ENCODE assay signal across 28 cellular contexts in the genomic region with DNA sequence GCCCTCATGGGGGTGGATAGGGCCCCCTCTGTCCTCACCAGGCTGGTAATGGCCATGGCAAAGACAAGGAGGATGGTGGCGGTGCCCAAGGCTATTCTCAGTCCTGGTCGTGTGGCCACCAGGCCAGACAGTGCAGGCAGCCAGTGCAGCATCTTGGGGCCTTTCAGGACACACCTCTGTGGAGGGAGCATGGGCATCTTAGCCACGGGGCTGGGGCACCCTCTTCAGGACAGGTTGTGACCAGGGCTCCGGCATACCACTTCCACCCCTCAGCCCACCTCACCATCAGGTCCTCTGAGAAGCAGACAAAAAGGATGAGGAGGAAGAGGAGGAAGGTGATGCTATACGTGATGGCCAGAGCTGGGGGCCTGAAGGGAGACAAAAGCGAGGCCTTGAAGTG. TPM values are rescaled to one million over a fixed set of nuclear protein-coding genes. Genes with fewer than 3 reads are reported as not detected.
A peak's percentile ranks its signal among the peaks of the same experiment; 100 is the strongest.
DNase-seq lines count a peak whose midpoint lies in the region; ATAC-seq, FAIRE-seq and TF ChIP-seq lines count a peak whose summit lies in the region.
"Had no signal": no experiment of that assay in that cellular context is flagged by ENCODE, and none has a peak within 500 bp of the region (broad histone marks: within the 10 kb centered on the region; RNA-seq: fewer than 3 reads in every experiment).

No MANE protein-coding gene starts in this region.

- SMC1A ChIA-PET in GM12878 (lab: Charles Lee; ENCODE audit: uncharacterized antibody, unreplicated experiment): no interaction called here

- H2BK5ac ChIP-seq in H1 (ENCODE audit: low read depth, low read length): no peak overlapping the region

- no peak overlapping the region for H2AK5ac ChIP-seq in H1 (ENCODE audit: low read depth, low read length)

- intact Hi-C loops in GM12878 (cut with micrococcal nuclease; ENCODE audit: unreplicated experiment): no loop called here

- H3K79me1 ChIP-seq in H1 (ENCODE audit: low read depth, low read length): no peaks in the 10 kb centered on the region

- H2BK120ac ChIP-seq in H1 (replicated peaks; ENCODE audit: low read depth, low read length): no peak overlapping the region

- no peak overlapping the region for H2BK20ac ChIP-seq in H1 (ENCODE audit: low read length)

- 15% methylated on average over 6 of the region's 6 CpGs for WGBS in GM12878 (ENCODE audit: insufficient coverage, insufficient replicate concordance, low lambda C conversion rate, missing lambda C conversion rate)
- WGBS in H1 (ENCODE audit: extremely low coverage in 1 of 2, insufficient coverage in 1 of 2, insufficient read length in 1 of 2, insufficient replicate concordance in 2 of 2, low coverage in 1 of 2, low lambda C conversion rate in 2 of 2, missing lambda C conversion rate in 1 of 2), 2 experiments: 79% methylated on average over 6 of the region's 6 CpGs; no CpG with 5 or more reads in 1 of the 2 experiments

- no peak overlapping the region for H4K91ac ChIP-seq in H1 (replicated peaks; ENCODE audit: insufficient read length, low read length)

- no peak overlapping the region for H3K9ac ChIP-seq in GM12878 (ENCODE audit: control insufficient read depth, insufficient read depth, low read length)
- H3K9ac ChIP-seq in H1 (replicated peaks in 1 of 4; ENCODE audit: extremely low read depth in 1 of 4, low read depth in 3 of 4, low read length in 3 of 4): no peak overlapping the region
- H3K9ac ChIP-seq: BLaER1 treated with 17β-estradiol and CSF1 and Interleukin-3, amounts not matched to agents 10 nM and 100 nM had no signal

- H3K56ac ChIP-seq in H1 (replicated peaks; ENCODE audit: insufficient read length, low read depth, low read length): no peak overlapping the region

- no peak for TF ChIP-seq POLR2A in GM12878 (IDR thresholded peaks at IDR 0.05; ENCODE audit: low read depth, low read length)
- TF ChIP-seq POLR2A in H1 (IDR thresholded peaks at IDR 0.05; ENCODE audit: control extremely low read depth in 1 of 2, low read depth in 2 of 2, low read length in 2 of 2): no peak

- no peaks in the 10 kb centered on the region for H3K4me1 ChIP-seq in GM12878 (ENCODE audit: control insufficient read depth, insufficient read depth, low read length)
- no peaks in the 10 kb centered on the region for H3K4me1 ChIP-seq in H1 (replicated peaks in 1 of 4; ENCODE audit: control insufficient read depth in 3 of 4, insufficient read depth in 4 of 4, low read length in 3 of 4)
- peaks cover 65% of the 10 kb centered on the region in 2 experiments for H3K4me1 ChIP-seq in neutrophil (ENCODE audit: control insufficient read depth in 1 of 2, insufficient read depth in 1 of 2, low read depth in 1 of 2, low read length in 1 of 2)
- H3K4me1 ChIP-seq: A549, SJSA1 had no signal

- H3K4me2 ChIP-seq in GM12878 (ENCODE audit: control insufficient read depth, insufficient read depth): no peak overlapping the region
- H3K4me2 ChIP-seq in H1 (ENCODE audit: insufficient read depth in 1 of 2, low read depth in 2 of 2, low read length in 2 of 2): no peak overlapping the region
- H3K4me2 ChIP-seq: A549, PC-9 had no signal

- no peak for TF ChIP-seq RAD21 in GM12878 (IDR thresholded peaks at IDR 0.05; ENCODE audit: insufficient read depth, low read depth, low read length)
- TF ChIP-seq RAD21 in H1 (IDR thresholded peaks at IDR 0.05 in 1 of 2, conservative IDR thresholded peaks at IDR 0.05 in 1 of 2; ENCODE audit: low read depth in 2 of 2, low read length in 2 of 2): no peak

- TF ChIP-seq CTCF in GM12878 (IDR thresholded peaks at IDR 0.05 in 2 of 3, conservative IDR thresholded peaks at IDR 0.05 in 1 of 3; ENCODE audit: control insufficient read depth in 2 of 3, extremely low read depth in 1 of 3, insufficient read depth in 1 of 3, low read depth in 3 of 3, low read length in 3 of 3) (no peak), H1 (IDR thresholded peaks at IDR 0.05; ENCODE audit: control extremely low read depth in 1 of 3, insufficient read depth in 1 of 3, low read depth in 1 of 3, low read length in 3 of 3) (no peak), neutrophil (IDR thresholded peaks at IDR 0.05) (no peak)

- no peak overlapping the region for H3K4ac ChIP-seq in H1 (replicated peaks; ENCODE audit: insufficient read length, low read depth, low read length)

- no peak overlapping the region for H4K8ac ChIP-seq in H1 (ENCODE audit: extremely low read depth, insufficient read depth, low read length)

- H3K27ac ChIP-seq in GM12878 (ENCODE audit: control insufficient read depth, insufficient read depth) (no peak overlapping the region), H1 (ENCODE audit: low read depth, low read length) (no peak overlapping the region), neutrophil (peak overlapping the region; percentile 40)
- H3K27ac ChIP-seq: A549; BLaER1 treated with 17β-estradiol and CSF1 and Interleukin-3, amounts not matched to agents 10 nM and 100 nM; PC-9; SJSA1 had no signal

- in situ Hi-C loops in GM12878 (cut with MboI): no loop called here

- no peak for DNase-seq in GM12878 (ENCODE audit: low read depth, low spot score)
- no peak for DNase-seq in H1 (ENCODE audit: low read depth in 1 of 2, low spot score in 2 of 2)
- DNase-seq in NCI-H82 (lab: John Stamatoyannopoulos, UW): no peak
- no peak for DNase-seq in NOMO-1 treated with DMSO at 0.1 percent for 48 hours (lab: John Stamatoyannopoulos, UW; ENCODE audit: unreplicated experiment)
- DNase-seq: AML-193; CD4-positive, alpha-beta T cell; Kasumi-1; MV-4-11; NCI-H1105; NCI-H146; NCI-H1930; NCI-H2107; NCI-H524; NCI-H748 treated with DMSO at 0.1 percent for 48 hours; PC-9; Right ventricle myocardium superior had no signal

- CTCF ChIA-PET in GM12878 (lab: Yijun Ruan, JAX): interaction anchor here (1.4 to 3.3 kb wide), 4 partner anchors 9 to 113 kb away, joined by 4 to 19 read pairs (median 10); no protein-coding TSS in a partner anchor
- CTCF ChIA-PET in H1 (lab: Charles Lee; ENCODE audit: partially characterized antibody): interaction anchor here (0.6 to 27.8 kb wide), 6 partner anchors 8 to 103 kb away, joined by 3 to 664 read pairs (median 16); a partner anchor contains a TSS

- no peak overlapping the region for H2BK15ac ChIP-seq in H1 (ENCODE audit: low read length)

- H3K27me3 ChIP-seq in GM12878 (replicated peaks in 1 of 2; ENCODE audit: control insufficient read depth in 2 of 2, insufficient read depth in 2 of 2, low read length in 1 of 2) (no peaks in the 10 kb centered on the region), H1 (replicated peaks in 1 of 4; ENCODE audit: control insufficient read depth in 3 of 4, extremely low read depth in 1 of 4, insufficient read depth in 3 of 4, low read length in 3 of 4) (peaks cover 0 to 29% (median 13%) of the 10 kb centered on the region in 4 experiments; a peak in 6 of 7 replicates), neutrophil (no peaks in the 10 kb centered on the region)
- H3K27me3 ChIP-seq: BLaER1 treated with 17β-estradiol and CSF1 and Interleukin-3, amounts not matched to agents 10 nM and 100 nM; SJSA1 had no signal

- H4K5ac ChIP-seq in H1 (ENCODE audit: insufficient read length, low read depth, low read length): no peak overlapping the region

- RAD21 ChIA-PET in GM12878 (lab: Charles Lee; ENCODE audit: unreplicated experiment): interaction anchor here (1.6 kb wide), 1 partner anchor 108 kb away, joined by 6 read pairs; no protein-coding TSS in a partner anchor

- H3K79me2 ChIP-seq in GM12878 (ENCODE audit: control insufficient read depth, insufficient read depth, low read length) (no peaks in the 10 kb centered on the region), H1 (ENCODE audit: control insufficient read depth in 1 of 2, insufficient read depth in 2 of 2, low read length in 2 of 2) (no peaks in the 10 kb centered on the region)

- ATAC-seq in GM12878 (0 out of 3 replicates have a peak, but pooled peaks have one; percentile 22), HG02840 (IDR thresholded peaks at IDR 0.05; ENCODE audit: low FRiP score, unreplicated experiment) (no peak)
- ATAC-seq: K562 had no signal

- no peak overlapping the region for H2AFZ ChIP-seq in GM12878 (ENCODE audit: control insufficient read depth, low read depth, low read length)
- no peak overlapping the region for H2AFZ ChIP-seq in H1 (ENCODE audit: low read length)
- H2AFZ ChIP-seq: PC-9 had no signal

- H2BK12ac ChIP-seq in H1 (ENCODE audit: low read depth, low read length): 0 out of 2 replicates have a peak overlapping the region, but pooled peaks have one; percentile 27

- TF ChIP-seq EP300 in GM12878 (IDR thresholded peaks at IDR 0.05; ENCODE audit: borderline replicate concordance in 1 of 2, control insufficient read depth in 1 of 2, low read depth in 2 of 2, low read length in 2 of 2): no peak
- no peak for TF ChIP-seq EP300 in H1 (IDR thresholded peaks at IDR 0.05; ENCODE audit: borderline replicate concordance in 1 of 2, low read depth in 2 of 2, low read length in 2 of 2)

- H3K23ac ChIP-seq in H1 (ENCODE audit: insufficient read length): no peak overlapping the region

- no TSS peak for BruUV-seq in GM12878 (replicated peaks; lab: Mats Ljungman, UMichigan)

- H3K36me3 ChIP-seq in GM12878 (ENCODE audit: control insufficient read depth in 2 of 2, insufficient read depth in 2 of 2, low read length in 1 of 2) (no peaks in the 10 kb centered on the region), H1 (ENCODE audit: control insufficient read depth in 2 of 4, insufficient read depth in 4 of 4, low read length in 3 of 4) (no peaks in the 10 kb centered on the region), neutrophil (peaks cover 35% of the 10 kb centered on the region)
- H3K36me3 ChIP-seq: BLaER1 treated with 17β-estradiol and CSF1 and Interleukin-3, amounts not matched to agents 10 nM and 100 nM; SJSA1 had no signal

- H3K23me2 ChIP-seq in H1 (ENCODE audit: low read depth, low read length): no peaks in the 10 kb centered on the region; the same call in 1 of the 2 replicates

- no peak overlapping the region for H3K18ac ChIP-seq in H1 (ENCODE audit: extremely low read depth, low read length)

- FAIRE-seq in GM12878 (lab: Jason Lieb, UNC) (no peak), H1 (lab: Jason Lieb, UNC) (no peak)
- FAIRE-seq: A549, D721Med, GM18507, H54, K562 had no signal

- H3K14ac ChIP-seq in H1 (ENCODE audit: insufficient read length): no peak overlapping the region

- POLR2A ChIA-PET in GM12878 (lab: Charles Lee): no interaction called here
- POLR2A ChIA-PET in H1 (lab: Charles Lee; ENCODE audit: partially characterized antibody): interaction anchor here (0.6 kb wide), 1 partner anchor 85 kb away, joined by 3 read pairs; no protein-coding TSS in a partner anchor

- H3K9me3 ChIP-seq in GM12878 (replicated peaks; ENCODE audit: control insufficient read depth, insufficient read depth, low read length) (no peaks in the 10 kb centered on the region), H1 (ENCODE audit: insufficient read depth in 2 of 2, low read depth in 1 of 2, low read length in 1 of 2) (no peaks in the 10 kb centered on the region), neutrophil (no peaks in the 10 kb centered on the region)
- H3K9me3 ChIP-seq: A549; BLaER1 treated with 17β-estradiol and CSF1 and Interleukin-3, amounts not matched to agents 10 nM and 100 nM; SJSA1 had no signal

- no peaks in the 10 kb centered on the region for H4K20me1 ChIP-seq in GM12878 (ENCODE audit: control insufficient read depth, insufficient read depth)
- H4K20me1 ChIP-seq in H1 (replicated peaks in 1 of 2; ENCODE audit: control insufficient read depth in 1 of 2, insufficient read depth in 2 of 2, low read length in 2 of 2): no peaks in the 10 kb centered on the region
- H4K20me1 ChIP-seq: BLaER1 treated with 17β-estradiol and CSF1 and Interleukin-3, amounts not matched to agents 10 nM and 100 nM had no signal

- H3K4me3 ChIP-seq in GM12878 (no peak overlapping the region), H1 (ENCODE audit: extremely low read depth in 1 of 4, insufficient read depth in 2 of 4, low read depth in 3 of 4, low read length in 4 of 4) (no peak overlapping the region), neutrophil (ENCODE audit: low read depth in 1 of 2, low read length in 1 of 2) (no peak overlapping the region)
- H3K4me3 ChIP-seq: A549; BLaER1 treated with 17β-estradiol and CSF1 and Interleukin-3, amounts not matched to agents 10 nM and 100 nM; K562; PC-9; SJSA1 had no signal

RNA-seq across cellular contexts. Expression of a gene that starts 10.8 kb away (rescaled TPM):
- 6.1 and 8.0 TPM in 2 replicates for total RNA-seq in GM12878 (2013; cell fraction: nucleolus; rRNA removed)
- 0.11 and 0.23 TPM in 2 replicates for total RNA-seq in GM12878 (2014; rRNA removed)
- total RNA-seq in GM12878 (2014; rRNA removed; fragmentation: Illumina TruSeq; extraction: Trizol): 0.46 TPM in 1 of 2 replicates, not detected in the other
- total RNA-seq in GM12878 (2021): 0.87 and 1.0 TPM in 2 replicates
- 0.38 TPM for polyA plus RNA-seq in GM12878 (2011; ENCODE audit: low read depth)
- 0.09 and 0.34 TPM in 2 replicates for polyA plus RNA-seq in GM12878 (2011; rRNA removed)
- 0.12 and 0.23 TPM in 2 replicates for polyA plus RNA-seq in GM12878 (2011; cell fraction: cytosol; rRNA removed)
- 3.5 and 6.1 TPM in 2 replicates for polyA plus RNA-seq in GM12878 (2011; cell fraction: nucleus; rRNA removed)
- 1.0 and 1.3 TPM in 2 replicates for polyA plus RNA-seq in GM12878 (2012)
- 0.21 and 0.60 TPM in 2 replicates for polyA plus RNA-seq in GM12878 (2014; fragmentation: Illumina TruSeq; extraction: Trizol)
- under 1 TPM; 0.05 to 0.11 TPM for polyA plus RNA-seq in GM12878 (2014; fragmentation: Nextera tagmentation; extraction: Ambion mirVana)
- 0.19 and 1.1 TPM in 2 replicates for polyA plus RNA-seq in GM12878 (2014; rRNA removed)
- under 1 TPM; 0.21 to 0.33 TPM for polyA plus RNA-seq in GM12878 (2016; fragmentation: Nextera tagmentation; extraction: Ambion mirVana)
- polyA minus RNA-seq in GM12878 (2011; rRNA and poly(A)+ RNA removed): 0.82 and 1.0 TPM in 2 replicates
- not detected in 2 replicates for polyA minus RNA-seq in GM12878 (2011; cell fraction: cytosol; rRNA and poly(A)+ RNA removed)
- polyA minus RNA-seq in GM12878 (2011; cell fraction: nucleus; rRNA and poly(A)+ RNA removed): 0.73 and 2.0 TPM in 2 replicates
- 0.35 and 0.69 TPM in 2 replicates for total RNA-seq in H1 (2021; fragmentation: NEBNext Ultra II Directional; extraction: Animal tissue kit (Norgen Biotek cat#: 25700))
- polyA plus RNA-seq in H1 (2011; rRNA removed): 0.27 and 0.57 TPM in 2 replicates
- 0.45 TPM for polyA plus RNA-seq in H1 (2011; cell fraction: cytosol; rRNA removed)
- polyA plus RNA-seq in H1 (2011; cell fraction: nucleus; rRNA removed): 7.5 TPM
- polyA plus RNA-seq in H1 (2012, experiment 1 of 2): 0.40 to 0.81 TPM (median 0.56 TPM) in 4 replicates
- 0.14 TPM for polyA plus RNA-seq in H1 (2012, experiment 2 of 2)
- 0.51 TPM for polyA plus RNA-seq in H1 (2013, experiment 1 of 2)
- 0.37 TPM for polyA plus RNA-seq in H1 (2013, experiment 2 of 2)
- 1.4 and 2.2 TPM in 2 replicates for polyA minus RNA-seq in H1 (2011; rRNA and poly(A)+ RNA removed)
- polyA minus RNA-seq in H1 (2011; cell fraction: cytosol; rRNA and poly(A)+ RNA removed): 2.1 TPM
- 4.8 TPM for polyA minus RNA-seq in H1 (2011; cell fraction: nucleus; rRNA and poly(A)+ RNA removed)
- total RNA-seq: HT1080, MCF 10A, RPMI7951, SJSA1 had no signal
- polyA plus RNA-seq: A549 had no signal

RNA-seq across cellular contexts. Expression of a gene that starts 12.7 kb away (rescaled TPM):
- total RNA-seq in GM12878 (2013; cell fraction: nucleolus; rRNA removed): 13.4 and 13.7 TPM in 2 replicates
- total RNA-seq in GM12878 (2014; rRNA removed): 4.9 and 10.8 TPM in 2 replicates
- 2.9 and 3.1 TPM in 2 replicates for total RNA-seq in GM12878 (2014; rRNA removed; fragmentation: Illumina TruSeq; extraction: Trizol)
- 6.8 and 9.2 TPM in 2 replicates for total RNA-seq in GM12878 (2021)
- polyA plus RNA-seq in GM12878 (2011; ENCODE audit: low read depth): 3.4 TPM
- polyA plus RNA-seq in GM12878 (2011; rRNA removed): 3.9 and 4.8 TPM in 2 replicates
- 2.9 and 6.0 TPM in 2 replicates for polyA plus RNA-seq in GM12878 (2011; cell fraction: cytosol; rRNA removed)
- polyA plus RNA-seq in GM12878 (2011; cell fraction: nucleus; rRNA removed): 77.6 and 82.4 TPM in 2 replicates
- 6.1 and 6.6 TPM in 2 replicates for polyA plus RNA-seq in GM12878 (2012)
- polyA plus RNA-seq in GM12878 (2014; fragmentation: Illumina TruSeq; extraction: Trizol): 7.8 and 10.6 TPM in 2 replicates
- polyA plus RNA-seq in GM12878 (2014; fragmentation: Nextera tagmentation; extraction: Ambion mirVana): 1 to 10 TPM; 1.2 to 1.7 TPM
- 14.0 and 18.3 TPM in 2 replicates for polyA plus RNA-seq in GM12878 (2014; rRNA removed)
- polyA plus RNA-seq in GM12878 (2016; fragmentation: Nextera tagmentation; extraction: Ambion mirVana): 1 to 10 TPM; 3.1 to 3.2 TPM
- 2.3 and 5.1 TPM in 2 replicates for polyA minus RNA-seq in GM12878 (2011; rRNA and poly(A)+ RNA removed)
- 1.6 and 2.1 TPM in 2 replicates for polyA minus RNA-seq in GM12878 (2011; cell fraction: cytosol; rRNA and poly(A)+ RNA removed)
- polyA minus RNA-seq in GM12878 (2011; cell fraction: nucleus; rRNA and poly(A)+ RNA removed): 7.6 and 11.2 TPM in 2 replicates
- 4.1 and 6.8 TPM in 2 replicates for total RNA-seq in H1 (2021; fragmentation: NEBNext Ultra II Directional; extraction: Animal tissue kit (Norgen Biotek cat#: 25700))
- 6.7 and 9.7 TPM in 2 replicates for polyA plus RNA-seq in H1 (2011; rRNA removed)
- polyA plus RNA-seq in H1 (2011; cell fraction: cytosol; rRNA removed): 9.0 TPM
- polyA plus RNA-seq in H1 (2011; cell fraction: nucleus; rRNA removed): 70.2 TPM
- 7.9 to 10.8 TPM (median 9.6 TPM) in 4 replicates for polyA plus RNA-seq in H1 (2012, experiment 1 of 2)
- 2.2 TPM for polyA plus RNA-seq in H1 (2012, experiment 2 of 2)
- 4.9 TPM for polyA plus RNA-seq in H1 (2013, experiment 1 of 2)
- polyA plus RNA-seq in H1 (2013, experiment 2 of 2): 4.3 TPM
- 2.8 and 8.7 TPM in 2 replicates for polyA minus RNA-seq in H1 (2011; rRNA and poly(A)+ RNA removed)
- 1.4 TPM for polyA minus RNA-seq in H1 (2011; cell fraction: cytosol; rRNA and poly(A)+ RNA removed)
- polyA minus RNA-seq in H1 (2011; cell fraction: nucleus; rRNA and poly(A)+ RNA removed): 12.2 TPM

RNA-seq across cellular contexts. Expression of a gene that starts 14.1 kb away (rescaled TPM):
- total RNA-seq in GM12878 (2013; cell fraction: nucleolus; rRNA removed): 43.5 and 48.4 TPM in 2 replicates
- total RNA-seq in GM12878 (2014; rRNA removed) (7.8 and 10.0 TPM in 2 replicates), GM12878 (2014; rRNA removed; fragmentation: Illumina TruSeq; extraction: Trizol) (2.6 and 2.8 TPM in 2 replicates), GM12878 (2021) (8.9 and 13.0 TPM in 2 replicates)
- polyA plus RNA-seq in GM12878 (2011; ENCODE audit: low read depth): 1.2 TPM
- polyA plus RNA-seq in GM12878 (2011; rRNA removed) (2.4 and 2.5 TPM in 2 replicates), GM12878 (2014; fragmentation: Illumina TruSeq; extraction: Trizol) (3.0 and 3.3 TPM in 2 replicates), GM12878 (2014; fragmentation: Nextera tagmentation; extraction: Ambion mirVana) (under 1 TPM; 0.06 to 0.09 TPM), GM12878 (2014; rRNA removed) (16.0 and 17.8 TPM in 2 replicates), GM12878 (2016; fragmentation: Nextera tagmentation; extraction: Ambion mirVana) (1 to 10 TPM in 1 of 2 experiments, under 1 TPM in 1; 0.96 to 1.2 TPM), H1 (2011; rRNA removed) (5.3 and 9.8 TPM in 2 replicates)
- 1.9 and 4.5 TPM in 2 replicates for polyA plus RNA-seq in GM12878 (2011; cell fraction: cytosol; rRNA removed)
- polyA plus RNA-seq in GM12878 (2011; cell fraction: nucleus; rRNA removed): 58.1 and 70.5 TPM in 2 replicates
- 4.6 and 4.9 TPM in 2 replicates for polyA plus RNA-seq in GM12878 (2012)
- polyA minus RNA-seq in GM12878 (2011; rRNA and poly(A)+ RNA removed): 3.4 and 4.6 TPM in 2 replicates
- polyA minus RNA-seq in GM12878 (2011; cell fraction: cytosol; rRNA and poly(A)+ RNA removed): 0.94 and 1.6 TPM in 2 replicates
- 13.5 and 26.6 TPM in 2 replicates for polyA minus RNA-seq in GM12878 (2011; cell fraction: nucleus; rRNA and poly(A)+ RNA removed)
- total RNA-seq in H1 (2021; fragmentation: NEBNext Ultra II Directional; extraction: Animal tissue kit (Norgen Biotek cat#: 25700)): 6.7 and 7.0 TPM in 2 replicates
- polyA plus RNA-seq in H1 (2011; cell fraction: cytosol; rRNA removed): 7.5 TPM
- 52.3 TPM for polyA plus RNA-seq in H1 (2011; cell fraction: nucleus; rRNA removed)
- polyA plus RNA-seq in H1 (2012, experiment 1 of 2): 5.3 to 9.0 TPM (median 7.0 TPM) in 4 replicates
- polyA plus RNA-seq in H1 (2012, experiment 2 of 2): 1.1 TPM
- 3.7 TPM for polyA plus RNA-seq in H1 (2013, experiment 1 of 2)
- 3.1 TPM for polyA plus RNA-seq in H1 (2013, experiment 2 of 2)
- 4.1 TPM in 2 replicates for polyA minus RNA-seq in H1 (2011; rRNA and poly(A)+ RNA removed)
- polyA minus RNA-seq in H1 (2011; cell fraction: cytosol; rRNA and poly(A)+ RNA removed): 4.5 TPM
- polyA minus RNA-seq in H1 (2011; cell fraction: nucleus; rRNA and poly(A)+ RNA removed): 20.5 TPM

RNA-seq across cellular contexts. Expression of a gene that starts 15.8 kb away (rescaled TPM):
- 35.9 and 37.3 TPM in 2 replicates for total RNA-seq in GM12878 (2013; cell fraction: nucleolus; rRNA removed)
- total RNA-seq in GM12878 (2014; rRNA removed): 10.7 and 11.6 TPM in 2 replicates
- total RNA-seq in GM12878 (2014; rRNA removed; fragmentation: Illumina TruSeq; extraction: Trizol): 8.3 and 8.6 TPM in 2 replicates
- total RNA-seq in GM12878 (2021): 11.2 and 12.8 TPM in 2 replicates
- polyA plus RNA-seq in GM12878 (2011; ENCODE audit: low read depth): 4.4 TPM
- polyA plus RNA-seq in GM12878 (2011; rRNA removed): 4.4 and 6.5 TPM in 2 replicates
- 5.2 and 7.4 TPM in 2 replicates for polyA plus RNA-seq in GM12878 (2011; cell fraction: cytosol; rRNA removed)
- polyA plus RNA-seq in GM12878 (2011; cell fraction: nucleus; rRNA removed): 31.0 and 36.7 TPM in 2 replicates
- polyA plus RNA-seq in GM12878 (2012): 6.6 and 8.2 TPM in 2 replicates
- 7.4 and 8.3 TPM in 2 replicates for polyA plus RNA-seq in GM12878 (2014; fragmentation: Illumina TruSeq; extraction: Trizol)
- 1 to 10 TPM; 2.0 to 2.7 TPM for polyA plus RNA-seq in GM12878 (2014; fragmentation: Nextera tagmentation; extraction: Ambion mirVana)
- polyA plus RNA-seq in GM12878 (2014; rRNA removed): 13.6 and 17.1 TPM in 2 replicates
- 1 to 10 TPM; 7.5 to 8.0 TPM for polyA plus RNA-seq in GM12878 (2016; fragmentation: Nextera tagmentation; extraction: Ambion mirVana)
- 4.5 and 9.0 TPM in 2 replicates for polyA minus RNA-seq in GM12878 (2011; rRNA and poly(A)+ RNA removed)
- 1.3 and 2.7 TPM in 2 replicates for polyA minus RNA-seq in GM12878 (2011; cell fraction: cytosol; rRNA and poly(A)+ RNA removed)
- 23.9 and 29.9 TPM in 2 replicates for polyA minus RNA-seq in GM12878 (2011; cell fraction: nucleus; rRNA and poly(A)+ RNA removed)
- total RNA-seq in H1 (2021; fragmentation: NEBNext Ultra II Directional; extraction: Animal tissue kit (Norgen Biotek cat#: 25700)): 0.39 and 0.55 TPM in 2 replicates
- polyA plus RNA-seq in H1 (2011; rRNA removed): 0.20 and 0.24 TPM in 2 replicates
- polyA plus RNA-seq in H1 (2011; cell fraction: cytosol; rRNA removed): 0.36 TPM
- polyA plus RNA-seq in H1 (2011; cell fraction: nucleus; rRNA removed): 0.73 TPM
- polyA plus RNA-seq in H1 (2012, experiment 1 of 2): 0.20 to 0.72 TPM (median 0.32 TPM) in 3 of 4 replicates, not detected in the other
- polyA plus RNA-seq in H1 (2012, experiment 2 of 2): not detected
- polyA plus RNA-seq in H1 (2013, experiment 1 of 2): 0.30 TPM
- polyA plus RNA-seq in H1 (2013, experiment 2 of 2): 0.26 TPM
- 0.17 and 0.76 TPM in 2 replicates for polyA minus RNA-seq in H1 (2011; rRNA and poly(A)+ RNA removed)
- not detected for polyA minus RNA-seq in H1 (2011; cell fraction: cytosol; rRNA and poly(A)+ RNA removed)
- 0.90 TPM for polyA minus RNA-seq in H1 (2011; cell fraction: nucleus; rRNA and poly(A)+ RNA removed)
- total RNA-seq: MCF 10A, SJSA1 had no signal
- polyA plus RNA-seq: A549 had no signal

RNA-seq across cellular contexts. Expression of a gene that starts 16.2 kb away (rescaled TPM):
- 11.0 and 12.9 TPM in 2 replicates for total RNA-seq in GM12878 (2013; cell fraction: nucleolus; rRNA removed)
- total RNA-seq in GM12878 (2014; rRNA removed): 4.1 and 5.5 TPM in 2 replicates
- 2.5 and 2.7 TPM in 2 replicates for total RNA-seq in GM12878 (2014; rRNA removed; fragmentation: Illumina TruSeq; extraction: Trizol)
- 5.1 and 5.5 TPM in 2 replicates for total RNA-seq in GM12878 (2021)
- 0.64 TPM for polyA plus RNA-seq in GM12878 (2011; ENCODE audit: low read depth)
- polyA plus RNA-seq in GM12878 (2011; rRNA removed): 0.19 and 0.34 TPM in 2 replicates
- 0.23 and 0.24 TPM in 2 replicates for polyA plus RNA-seq in GM12878 (2011; cell fraction: cytosol; rRNA removed)
- polyA plus RNA-seq in GM12878 (2011; cell fraction: nucleus; rRNA removed): 0.23 and 0.33 TPM in 2 replicates
- polyA plus RNA-seq in GM12878 (2012): 1.6 and 1.8 TPM in 2 replicates
- polyA plus RNA-seq in GM12878 (2014; fragmentation: Illumina TruSeq; extraction: Trizol): 5.2 and 5.7 TPM in 2 replicates
- polyA plus RNA-seq in GM12878 (2014; fragmentation: Nextera tagmentation; extraction: Ambion mirVana): 1 to 10 TPM in 1 of 2 experiments, under 1 TPM in 1; 0.82 to 2.3 TPM
- polyA plus RNA-seq in GM12878 (2014; rRNA removed): 5.4 and 6.3 TPM in 2 replicates
- 1 to 10 TPM; 3.1 to 3.3 TPM for polyA plus RNA-seq in GM12878 (2016; fragmentation: Nextera tagmentation; extraction: Ambion mirVana)
- 0.26 and 0.59 TPM in 2 replicates for polyA minus RNA-seq in GM12878 (2011; rRNA and poly(A)+ RNA removed)
- polyA minus RNA-seq in GM12878 (2011; cell fraction: cytosol; rRNA and poly(A)+ RNA removed): not detected in 2 replicates
- 0.36 and 0.96 TPM in 2 replicates for polyA minus RNA-seq in GM12878 (2011; cell fraction: nucleus; rRNA and poly(A)+ RNA removed)
- not detected in 2 replicates for total RNA-seq in H1 (2021; fragmentation: NEBNext Ultra II Directional; extraction: Animal tissue kit (Norgen Biotek cat#: 25700))
- 0.09 and 0.11 TPM in 2 replicates for polyA plus RNA-seq in H1 (2011; rRNA removed)
- 0.08 TPM for polyA plus RNA-seq in H1 (2011; cell fraction: cytosol; rRNA removed)
- 0.11 TPM for polyA plus RNA-seq in H1 (2011; cell fraction: nucleus; rRNA removed)
- polyA plus RNA-seq in H1 (2012, experiment 1 of 2): 0.21 TPM in 1 of 4 replicates, not detected in the others
- polyA plus RNA-seq in H1 (2012, experiment 2 of 2): not detected
- polyA plus RNA-seq in H1 (2013, experiment 1 of 2): not detected
- polyA plus RNA-seq in H1 (2013, experiment 2 of 2): not detected
- not detected in 2 replicates for polyA minus RNA-seq in H1 (2011; rRNA and poly(A)+ RNA removed)
- not detected for polyA minus RNA-seq in H1 (2011; cell fraction: cytosol; rRNA and poly(A)+ RNA removed)
- polyA minus RNA-seq in H1 (2011; cell fraction: nucleus; rRNA and poly(A)+ RNA removed): not detected
- total RNA-seq: PC-9, RPMI7951, SJSA1 had no signal
